11 cellular contexts compared by ENCODE assay signal in the genomic region with DNA sequence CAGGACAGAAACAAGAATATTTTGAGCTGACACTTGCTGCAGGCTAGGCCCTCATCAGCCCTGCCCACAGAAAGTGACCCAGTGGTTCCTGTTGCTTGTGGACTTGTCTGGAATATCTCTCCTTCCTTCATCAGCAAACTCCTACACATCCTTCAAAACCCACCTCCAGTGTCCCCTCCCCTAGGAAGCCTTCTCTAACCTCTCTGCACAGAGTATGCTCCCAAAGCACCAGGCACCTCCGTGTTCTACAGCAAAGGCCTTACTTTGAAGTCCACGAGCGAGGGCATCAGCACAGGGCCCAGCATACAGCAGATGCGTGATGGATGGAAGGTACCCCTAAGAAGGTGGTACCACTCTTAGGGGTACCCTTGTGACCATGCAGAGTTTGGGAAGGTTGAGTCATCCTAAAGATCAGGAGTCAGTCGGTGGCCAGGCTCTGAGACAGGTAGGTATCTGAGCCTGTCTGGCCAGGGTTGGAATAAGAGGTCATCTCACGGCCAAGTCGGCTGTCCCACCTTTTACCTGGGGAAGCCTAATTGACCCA. TPM values are rescaled to one million over a fixed set of nuclear protein-coding genes. Genes with fewer than 3 reads are reported as not detected.
A peak's percentile ranks its signal among the peaks of the same experiment; 100 is the strongest.
DNase-seq lines count a peak whose midpoint lies in the region; ATAC-seq and TF ChIP-seq lines count a peak whose summit lies in the region.
"Had no signal": no experiment of that assay in that cellular context is flagged by ENCODE, and none has a peak within 500 bp of the region (broad histone marks: within the 10 kb centered on the region; RNA-seq: fewer than 3 reads in every experiment).

No MANE protein-coding gene starts in this region.

- H3K79me2 ChIP-seq in Loucy (ENCODE audit: insufficient read depth, low read length) (peaks cover 71% of the 10 kb centered on the region), neural progenitor cell (ENCODE audit: low read depth) (peaks cover 9% of the 10 kb centered on the region)

- in situ Hi-C loops in G401 (cut with HindIII; ENCODE audit: low sequenced_read_pairs) = no loop called here

- H3K9ac ChIP-seq in Loucy (ENCODE audit: low read depth, low read length, poor library complexity, severe bottlenecking) (peak overlapping the region; percentile 90), neural progenitor cell (no peak overlapping the region)

- H3K4me3 Mint-ChIP-seq in CD4-positive, alpha-beta memory T cell = peak overlapping the region in 7 of 8 donors; percentile 17 to 83 (median 62)
- H3K4me3 Mint-ChIP-seq in chondrocyte (ENCODE audit: unreplicated experiment) (peak overlapping the region; percentile 87), neural progenitor cell (peak overlapping the region; percentile 91)

- H3K9me3 Mint-ChIP-seq in CD4-positive, alpha-beta memory T cell = peaks cover 0 to 2% (median 0%) of the 10 kb centered on the region in 8 donors
- H3K9me3 Mint-ChIP-seq in chondrocyte (ENCODE audit: low read depth) = no peaks in the 10 kb centered on the region
- H3K9me3 Mint-ChIP-seq in neural progenitor cell = no peaks in the 10 kb centered on the region

- peaks cover 90% of the 10 kb centered on the region for H3K4me1 ChIP-seq in CD4-positive, alpha-beta memory T cell (ENCODE audit: insufficient read depth, low read length)
- H3K4me1 ChIP-seq in Loucy (ENCODE audit: insufficient read depth, low read length, poor library complexity, severe bottlenecking) (peaks cover 87% of the 10 kb centered on the region), neural progenitor cell (peaks cover 21% of the 10 kb centered on the region)

- no peaks in the 10 kb centered on the region for H3K9me3 ChIP-seq in CD4-positive, alpha-beta memory T cell (ENCODE audit: control insufficient read depth in 1 of 2, low read length in 2 of 2)
- H3K9me3 ChIP-seq in Loucy (ENCODE audit: insufficient read depth, low read depth, low read length) (no peaks in the 10 kb centered on the region), neural progenitor cell (ENCODE audit: low read depth) (no peaks in the 10 kb centered on the region)
- H3K9me3 ChIP-seq: psoas muscle had no signal

- CTCF ChIA-PET in CD4-positive, alpha-beta memory T cell (lab: Charles Lee; ENCODE audit: partially characterized antibody) = interaction anchor here (1.2 to 1.9 kb wide), 4 partner anchors 9 to 116 kb away, joined by 3 to 11 read pairs (median 4); no protein-coding TSS in a partner anchor

- no peak for TF ChIP-seq CTCF in Loucy (conservative IDR thresholded peaks at IDR 0.05; ENCODE audit: low read length)
- TF ChIP-seq CTCF in chondrocyte (IDR thresholded peaks at IDR 0.05) = no peak
- no peak for TF ChIP-seq CTCF in neural progenitor cell (IDR thresholded peaks at IDR 0.05)

- H3K4me2 ChIP-seq in Loucy (ENCODE audit: low read depth, low read length, poor library complexity, severe bottlenecking) = peak overlapping the region; percentile 77
- no peak overlapping the region for H3K4me2 ChIP-seq in neural progenitor cell

- ATAC-seq in GM19455 (IDR thresholded peaks at IDR 0.05; ENCODE audit: unreplicated experiment) = no peak
- no peak for ATAC-seq in GM21528 (IDR thresholded peaks at IDR 0.05; ENCODE audit: low FRiP score, unreplicated experiment)
- ATAC-seq in HG03175 (IDR thresholded peaks at IDR 0.05; ENCODE audit: unreplicated experiment) = no peak
- ATAC-seq: psoas muscle had no signal

- H3K27me3 Mint-ChIP-seq in CD4-positive, alpha-beta memory T cell = no peaks in the 10 kb centered on the region
- no peaks in the 10 kb centered on the region for H3K27me3 Mint-ChIP-seq in chondrocyte (ENCODE audit: low read depth)
- peaks cover 14% of the 10 kb centered on the region for H3K27me3 Mint-ChIP-seq in neural progenitor cell (ENCODE audit: insufficient read depth, low read depth)

- no peak for DNase-seq in CD4-positive, alpha-beta memory T cell
- no peak for DNase-seq in chondrocyte (ENCODE audit: low spot score)
- no peak for DNase-seq in neural progenitor cell (ENCODE audit: low spot score)
- DNase-seq in G401 (ENCODE audit: low spot score) = no peak
- DNase-seq: anterior cingulate cortex, psoas muscle had no signal

- H3K27ac ChIP-seq in CD4-positive, alpha-beta memory T cell (ENCODE audit: low read depth, low read length) = peak overlapping the region; percentile 89
- no peak overlapping the region for H3K27ac ChIP-seq in neural progenitor cell
- H3K27ac ChIP-seq: psoas muscle had no signal

- no peaks in the 10 kb centered on the region for H3K27me3 ChIP-seq in CD4-positive, alpha-beta memory T cell (ENCODE audit: insufficient read depth, low read length)
- no peaks in the 10 kb centered on the region for H3K27me3 ChIP-seq in Loucy (ENCODE audit: insufficient read depth, low read length, poor library complexity, severe bottlenecking)
- H3K27me3 ChIP-seq in neural progenitor cell = peaks cover 17% of the 10 kb centered on the region

- no peaks in the 10 kb centered on the region for H3K9me2 ChIP-seq in Loucy (replicated peaks; ENCODE audit: low read depth, low read length)

- no peak overlapping the region for H3K4me3 ChIP-seq in CD4-positive, alpha-beta memory T cell (ENCODE audit: low read length in 2 of 2)
- peak overlapping the region; percentile 89 for H3K4me3 ChIP-seq in Loucy (ENCODE audit: low read length, poor library complexity, severe bottlenecking)
- H3K4me3 ChIP-seq in neural progenitor cell = no peak overlapping the region

- H4K20me1 ChIP-seq in Loucy (ENCODE audit: insufficient read depth, low read length, poor library complexity, severe bottlenecking) (no peaks in the 10 kb centered on the region), neural progenitor cell (ENCODE audit: low read depth) (peaks cover 5% of the 10 kb centered on the region)

- POLR2A ChIA-PET in CD4-positive, alpha-beta memory T cell (lab: Charles Lee; ENCODE audit: partially characterized antibody) = interaction anchor here (1.2 to 3.7 kb wide), 2 partner anchors 14 to 47 kb away, joined by 4 to 15 read pairs; no protein-coding TSS in a partner anchor

- H3F3A ChIP-seq in Loucy (ENCODE audit: low read depth) (peaks cover 9% of the 10 kb centered on the region; the same call in 1 of the 2 replicates), neural progenitor cell (ENCODE audit: low read depth) (peaks cover 25% of the 10 kb centered on the region)

- H3K27ac Mint-ChIP-seq in CD4-positive, alpha-beta memory T cell = peak overlapping the region; percentile 96 to 99 (median 98)
- H3K27ac Mint-ChIP-seq in chondrocyte (ENCODE audit: unreplicated experiment) (peak overlapping the region; percentile 93), neural progenitor cell (peak overlapping the region; percentile 87)

- peaks cover 8 to 11% of the 10 kb centered on the region in 2 donors for H3K36me3 Mint-ChIP-seq in CD4-positive, alpha-beta memory T cell
- H3K36me3 Mint-ChIP-seq in chondrocyte (ENCODE audit: low read depth) = peaks cover 3% of the 10 kb centered on the region
- peaks cover 8% of the 10 kb centered on the region for H3K36me3 Mint-ChIP-seq in neural progenitor cell

- intact Hi-C loops in CD4-positive, alpha-beta memory T cell (cut with micrococcal nuclease) = no loop called here

- peaks cover 74 to 90% (median 82%) of the 10 kb centered on the region in 4 donors for H3K4me1 Mint-ChIP-seq in CD4-positive, alpha-beta memory T cell
- H3K4me1 Mint-ChIP-seq in chondrocyte (ENCODE audit: low read depth) = peaks cover 73% of the 10 kb centered on the region
- peaks cover 57% of the 10 kb centered on the region for H3K4me1 Mint-ChIP-seq in neural progenitor cell

- H2AFZ ChIP-seq in Loucy (ENCODE audit: low read length) (no peak overlapping the region), neural progenitor cell (replicated peaks) (no peak overlapping the region)

- H3K36me3 ChIP-seq in CD4-positive, alpha-beta memory T cell (ENCODE audit: insufficient read depth, low read length) = no peaks in the 10 kb centered on the region
- no peaks in the 10 kb centered on the region for H3K36me3 ChIP-seq in Loucy (ENCODE audit: insufficient read depth, low read length)
- no peaks in the 10 kb centered on the region for H3K36me3 ChIP-seq in neural progenitor cell

RNA-seq across cellular contexts. Expression of a gene that starts 2.0 kb away (rescaled TPM):
- 1 to 10 TPM; 4.7 to 5.4 TPM for total RNA-seq in CD4-positive, alpha-beta memory T cell
- polyA plus RNA-seq in CD4-positive, alpha-beta memory T cell = 1 to 10 TPM; 1.2 to 9.9 TPM
- total RNA-seq in chondrocyte = 20.9 to 27.2 TPM (median 22.4 TPM) in 3 replicates
- total RNA-seq in neural progenitor cell (ENCODE audit: low replicate concordance) = 3.9 and 12.8 TPM in 2 replicates
- total RNA-seq in G401 (2014; rRNA removed; shearing (Covaris generic)) = 25.0 and 26.7 TPM in 2 replicates

RNA-seq across cellular contexts. Expression of a gene that starts 8.0 kb away (rescaled TPM):
- total RNA-seq in CD4-positive, alpha-beta memory T cell = 1 to 10 TPM; 1.5 to 3.0 TPM
- polyA plus RNA-seq in CD4-positive, alpha-beta memory T cell = 1 to 10 TPM; 2.3 to 3.8 TPM
- not detected in 3 replicates for total RNA-seq in chondrocyte
- 2.2 and 3.1 TPM in 2 replicates for total RNA-seq in neural progenitor cell (ENCODE audit: low replicate concordance)
- total RNA-seq in G401 (2014; rRNA removed; shearing (Covaris generic)) = not detected in 2 replicates
- total RNA-seq: H4 had no signal

RNA-seq across cellular contexts. Expression of a gene that starts 48.1 kb away (rescaled TPM):
- 1 to 10 TPM; 2.8 to 3.0 TPM for total RNA-seq in CD4-positive, alpha-beta memory T cell
- polyA plus RNA-seq in CD4-positive, alpha-beta memory T cell = 1 to 10 TPM; 1.7 to 2.7 TPM
- 23.7 to 28.5 TPM (median 26.4 TPM) in 3 replicates for total RNA-seq in chondrocyte
- total RNA-seq in neural progenitor cell (ENCODE audit: low replicate concordance) = 10.5 and 27.4 TPM in 2 replicates
- 33.7 and 45.5 TPM in 2 replicates for total RNA-seq in G401 (2014; rRNA removed; shearing (Covaris generic))
